Comparison of ENCODE assay signal across 8 cellular contexts in the genomic region with DNA sequence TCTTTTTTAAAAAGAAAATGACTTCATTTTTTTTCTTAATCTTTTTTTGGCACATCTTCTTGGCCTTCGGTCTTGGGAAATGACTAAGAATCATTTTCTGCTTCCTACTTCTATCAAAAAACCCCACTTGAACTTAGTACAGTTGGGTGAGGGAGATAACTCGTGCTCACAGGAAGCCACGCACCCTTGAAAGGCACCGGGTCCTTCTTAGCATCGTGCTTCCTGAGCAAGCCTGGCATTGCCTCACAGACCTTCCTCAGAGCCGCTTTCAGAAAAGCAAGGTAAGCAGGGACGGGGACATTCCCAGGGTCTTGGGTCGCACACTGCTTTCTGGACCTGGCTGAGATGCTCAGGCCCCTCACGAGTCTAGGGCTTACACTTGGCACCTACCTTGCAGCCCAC. TPM values are rescaled to one million over a fixed set of nuclear protein-coding genes. Genes with fewer than 3 reads are reported as not detected.
DNase-seq lines count a peak whose midpoint lies in the region; ATAC-seq and TF ChIP-seq lines count a peak whose summit lies in the region.
"Had no signal": no experiment of that assay in that cellular context is flagged by ENCODE, and none has a peak within 500 bp of the region (broad histone marks: within the 10 kb centered on the region; RNA-seq: fewer than 3 reads in every experiment).

CCR4 (plus strand) TSS at position 235 of the 402 bp plus-strand sequence. CDS start 1,779 bp downstream, outside the sequence.

- no peak for TF ChIP-seq CTCF in lower lobe of right lung (IDR thresholded peaks at IDR 0.05)

- peaks cover 23% of the 10 kb centered on the region for H3K36me3 Mint-ChIP-seq in T-helper 1 cell treated with Interleukin-12 subunit alpha and Interleukin-12 subunit beta and Interleukin-4 antibody, amounts not matched to agents 30 μg/mL and 1 μg/mL, for 36 hours (ENCODE audit: low read depth)
- H3K36me3 Mint-ChIP-seq in stimulated activated naive CD8-positive, alpha-beta T cell treated with anti-CD3 and anti-CD28 coated beads, Interleukin-15, Interleukin-2, amounts not matched to agents 100 ng/mL and 50 ng/mL, for 24 hours (ENCODE audit: low read depth) = peaks cover 7% of the 10 kb centered on the region

- intact Hi-C loops in lower lobe of right lung (cut with DNase I) = no loop called here

- H3K4me1 ChIP-seq in lower lobe of right lung = no peaks in the 10 kb centered on the region
- H3K4me1 ChIP-seq in SJCRH30 = no peaks in the 10 kb centered on the region

- H3K27me3 Mint-ChIP-seq in T-helper 1 cell treated with Interleukin-12 subunit alpha and Interleukin-12 subunit beta and Interleukin-4 antibody, amounts not matched to agents 30 μg/mL and 1 μg/mL, for 36 hours (ENCODE audit: low read depth) = no peaks in the 10 kb centered on the region
- no peaks in the 10 kb centered on the region for H3K27me3 Mint-ChIP-seq in stimulated activated naive CD8-positive, alpha-beta T cell treated with anti-CD3 and anti-CD28 coated beads, Interleukin-15, Interleukin-2, amounts not matched to agents 100 ng/mL and 50 ng/mL, for 24 hours

- ATAC-seq in lower lobe of right lung = peak; percentile 49 to 55
- ATAC-seq in GM21529 (IDR thresholded peaks at IDR 0.05; ENCODE audit: unreplicated experiment) = no peak

- no peaks in the 10 kb centered on the region for H3K9me3 Mint-ChIP-seq in T-helper 1 cell treated with Interleukin-12 subunit alpha and Interleukin-12 subunit beta and Interleukin-4 antibody, amounts not matched to agents 30 μg/mL and 1 μg/mL, for 36 hours
- no peaks in the 10 kb centered on the region for H3K9me3 Mint-ChIP-seq in stimulated activated naive CD8-positive, alpha-beta T cell treated with anti-CD3 and anti-CD28 coated beads, Interleukin-15, Interleukin-2, amounts not matched to agents 100 ng/mL and 50 ng/mL, for 24 hours

- H3K36me3 ChIP-seq in lower lobe of right lung (no peaks in the 10 kb centered on the region), SJCRH30 (no peaks in the 10 kb centered on the region)

- H3K4me3 ChIP-seq in lower lobe of right lung (peak within 1 kb of the TSS; percentile 9), SJCRH30 (no peak within 1 kb of the TSS)

- H3K27ac ChIP-seq in lower lobe of right lung (no peak within 1 kb of the TSS), SJCRH30 (no peak within 1 kb of the TSS)

- DNase-seq in activated T-cell treated with anti-CD3 and anti-CD28 coated beads for 48 hours (ENCODE audit: low read depth) = peak; percentile 49
- DNase-seq in lower lobe of right lung = no peak
- no peak for DNase-seq in HPDE6-E6E7 (ENCODE audit: extremely low spot score)
- no peak for DNase-seq in SJCRH30

- peak within 1 kb of the TSS; percentile 84 for H3K27ac Mint-ChIP-seq in T-helper 1 cell treated with Interleukin-12 subunit alpha and Interleukin-12 subunit beta and Interleukin-4 antibody, amounts not matched to agents 30 μg/mL and 1 μg/mL, for 36 hours
- H3K27ac Mint-ChIP-seq in stimulated activated naive CD8-positive, alpha-beta T cell treated with anti-CD3 and anti-CD28 coated beads, Interleukin-15, Interleukin-2, amounts not matched to agents 100 ng/mL and 50 ng/mL, for 24 hours = peak within 1 kb of the TSS; percentile 86

- H3K9me3 ChIP-seq in lower lobe of right lung = no peaks in the 10 kb centered on the region
- H3K9me3 ChIP-seq in SJCRH30 (replicated peaks) = no peaks in the 10 kb centered on the region

- no peaks in the 10 kb centered on the region for H3K27me3 ChIP-seq in lower lobe of right lung (ENCODE audit: low read depth)
- no peaks in the 10 kb centered on the region for H3K27me3 ChIP-seq in SJCRH30

- H3K4me1 Mint-ChIP-seq in T-helper 1 cell treated with Interleukin-12 subunit alpha and Interleukin-12 subunit beta and Interleukin-4 antibody, amounts not matched to agents 30 μg/mL and 1 μg/mL, for 36 hours (ENCODE audit: low read depth) = peaks cover 53% of the 10 kb centered on the region
- H3K4me1 Mint-ChIP-seq in stimulated activated naive CD8-positive, alpha-beta T cell treated with anti-CD3 and anti-CD28 coated beads, Interleukin-15, Interleukin-2, amounts not matched to agents 100 ng/mL and 50 ng/mL, for 24 hours (ENCODE audit: low read depth) = peaks cover 48% of the 10 kb centered on the region

- peak within 1 kb of the TSS; percentile 80 for H3K4me3 Mint-ChIP-seq in T-helper 1 cell treated with Interleukin-12 subunit alpha and Interleukin-12 subunit beta and Interleukin-4 antibody, amounts not matched to agents 30 μg/mL and 1 μg/mL, for 36 hours
- peak within 1 kb of the TSS; percentile 74 for H3K4me3 Mint-ChIP-seq in stimulated activated naive CD8-positive, alpha-beta T cell treated with anti-CD3 and anti-CD28 coated beads, Interleukin-15, Interleukin-2, amounts not matched to agents 100 ng/mL and 50 ng/mL, for 24 hours

RNA-seq across cellular contexts. Expression of gene CCR4, which starts in this region (rescaled TPM):
- 0.92 TPM for total RNA-seq in lower lobe of right lung
- not detected in 2 replicates for total RNA-seq in SJCRH30 (2014; rRNA removed; shearing (Covaris generic))
- total RNA-seq: lung microvascular endothelial cell had no signal

Comparison
In these comparisons a context has a peak if more than half of its experiments do, and no peak if none do; other contexts are left out.
1. Peak in ATAC-seq and H3K4me3 ChIP-seq in lower lobe of right lung; RNA of the gene not detected or under 1 TPM.